ENCODE assay signal across 10 cellular contexts in genomic region chr1:26156285-26157038, GRCh38. TPM values are rescaled to one million over a fixed set of nuclear protein-coding genes. Genes with fewer than 3 reads are reported as not detected.
DNase-seq lines count a peak whose midpoint lies in the region; ATAC-seq and TF ChIP-seq lines count a peak whose summit lies in the region.
"Had no signal": no experiment of that assay in that cellular context is flagged by ENCODE, and none has a peak within 500 bp of the region (broad histone marks: within the 10 kb centered on the region; RNA-seq: fewer than 3 reads in every experiment).

No MANE protein-coding gene starts in this region.

- H3K4me3 ChIP-seq in HEK293 (ENCODE audit: low read depth, low read length) (no peak overlapping the region), hepatocyte (no peak overlapping the region), skin epidermis (peak overlapping the region in 2 of 7 experiments; percentile 1 to 15)

- H3K9me3 ChIP-seq in HEK293 (ENCODE audit: control insufficient read depth, insufficient read depth, low read depth, low read length) (no peaks in the 10 kb centered on the region), hepatocyte (ENCODE audit: low read depth) (no peaks in the 10 kb centered on the region)

- peak; percentile 38 for DNase-seq in RPMI8226
- no peak for DNase-seq in hepatocyte (ENCODE audit: low spot score)
- no peak for DNase-seq in left colon
- DNase-seq in NOMO-1 (lab: John Stamatoyannopoulos, UW; ENCODE audit: unreplicated experiment in 2 of 2), result no peak
- no peak for DNase-seq in activated CD8-positive, alpha-beta memory T cell treated with anti-CD3 and anti-CD28 coated beads, Interleukin-2, amount 50 U/mL, for 48 hours
- DNase-seq: activated CD4-positive, alpha-beta T cell treated with anti-CD3 and anti-CD28 coated beads, Interleukin-2, amount 50 U/mL, for 4 hours had no signal

- H3K27me3 ChIP-seq in hepatocyte, result peaks cover 20% of the 10 kb centered on the region

- intact Hi-C loops in left colon (cut with DNase I, micrococcal nuclease), result no loop called here

- H3K4me1 ChIP-seq in HEK293 (ENCODE audit: control insufficient read depth, insufficient read depth, low read length), result no peaks in the 10 kb centered on the region; the same call in 1 of the 2 replicates
- peaks cover 8% of the 10 kb centered on the region for H3K4me1 ChIP-seq in hepatocyte (ENCODE audit: insufficient read depth)

- peak overlapping the region; percentile 11 for H3K4me2 ChIP-seq in hepatocyte

- H2AFZ ChIP-seq in hepatocyte, result no peak overlapping the region

- no peak for ATAC-seq in left colon

- CTCF ChIA-PET in HEK293 (lab: Yijun Ruan, JAX), result interaction anchor here (0.6 to 2.7 kb wide), 9 partner anchors 9 to 218 kb away, joined by 3 to 18 read pairs (median 3); partner anchors contain the start of gene ZNF593

- POLR2A ChIA-PET in HEK293 (lab: Yijun Ruan, JAX), result interaction anchor here (0.7 to 1.2 kb wide), 2 partner anchors 53 to 75 kb away, joined by 3 to 4 read pairs; no protein-coding TSS in a partner anchor

- H3K36me3 ChIP-seq in HEK293 (ENCODE audit: control insufficient read depth in 2 of 2, insufficient read depth in 1 of 2, low read length in 2 of 2) (no peaks in the 10 kb centered on the region), hepatocyte (replicated peaks; ENCODE audit: insufficient read depth, low read depth) (no peaks in the 10 kb centered on the region)

- 34% methylated on average over 12 of the region's 12 CpGs for WGBS in hepatocyte (ENCODE audit: low lambda C conversion rate, missing lambda C conversion rate)

- H3K79me2 ChIP-seq in hepatocyte, result no peaks in the 10 kb centered on the region

- H3K27ac ChIP-seq in HEK293 (ENCODE audit: extremely low read depth, low read depth, low read length) (no peak overlapping the region), hepatocyte (no peak overlapping the region), skin epidermis (peak overlapping the region in 11 of 21 experiments; percentile 12 to 70 (median 51))

- H4K20me1 ChIP-seq in hepatocyte (ENCODE audit: insufficient read depth, poor library complexity, severe bottlenecking), result no peaks in the 10 kb centered on the region

- H3K9me2 ChIP-seq in hepatocyte (replicated peaks; ENCODE audit: insufficient read depth), result no peaks in the 10 kb centered on the region

- no peak for TF ChIP-seq CTCF in HEK293 (tag by site-specific recombination; IDR thresholded peaks at IDR 0.05)
- no peak for TF ChIP-seq CTCF in hepatocyte (IDR thresholded peaks at IDR 0.05; ENCODE audit: poor library complexity)

TF ChIP-seq in HEK293, 187 proteins besides CTCF, POLR2A, EP300 and RAD21 (continues in another document):
- no peak for TF ChIP-seq KLF9 (tag by site-specific recombination; IDR thresholded peaks at IDR 0.05; ENCODE audit: low read depth)
- TF ChIP-seq ZNF398 (tag by site-specific recombination; IDR thresholded peaks at IDR 0.05), result peak; percentile 70
- TF ChIP-seq ZNF114 (tag by site-specific recombination; IDR thresholded peaks at IDR 0.05), result no peak
- TF ChIP-seq ZNF548 (tag by site-specific recombination; IDR thresholded peaks at IDR 0.05), result no peak
- 0 out of 2 replicates have a peak, but pooled peaks have one; percentile 27 for TF ChIP-seq PRDM10 (tag by site-specific recombination; IDR thresholded peaks at IDR 0.05)
- TF ChIP-seq ZNF518A (tag by site-specific recombination; conservative IDR thresholded peaks at IDR 0.05; ENCODE audit: low read depth), result no peak
- peak; percentile 50; the same call in 1 of the 2 replicates for TF ChIP-seq GLIS2 (tag by site-specific recombination; IDR thresholded peaks at IDR 0.05)
- TF ChIP-seq ZFP69B (tag by site-specific recombination; IDR thresholded peaks at IDR 0.05), result no peak
- TF ChIP-seq FEZF1 (tag by site-specific recombination; IDR thresholded peaks at IDR 0.05), result no peak

RNA-seq across cellular contexts. Expression of gene FAM110D, which starts 2.4 kb away (rescaled TPM):
- total RNA-seq in hepatocyte (0.10 and 0.16 TPM in 2 replicates), left colon (1 to 10 TPM in 1 of 2 donors, under 1 TPM in 1; 0.85 to 1.0 TPM)
- polyA plus RNA-seq in hepatocyte, result 0.40 and 0.44 TPM in 2 replicates
- total RNA-seq: HT-29 had no signal

RNA-seq across cellular contexts. Expression of gene C1orf232, which starts 12.3 kb away (rescaled TPM):
- total RNA-seq in hepatocyte (not detected in 2 replicates), left colon (not detected)
- not detected in 2 replicates for polyA plus RNA-seq in hepatocyte
- total RNA-seq: HT-29, pulmonary artery endothelial cell had no signal

RNA-seq across cellular contexts. Expression of gene ZNF593, which starts 13.2 kb away (rescaled TPM):
- total RNA-seq in hepatocyte, result 20.5 and 25.7 TPM in 2 replicates
- 69.1 and 71.8 TPM in 2 replicates for polyA plus RNA-seq in hepatocyte
- 10 to 100 TPM; 17.6 to 21.2 TPM for total RNA-seq in left colon

RNA-seq across cellular contexts. Expression of gene ZNF593OS, which starts 15.2 kb away (rescaled TPM):
- 0.10 TPM in 1 of 2 replicates, not detected in the other for total RNA-seq in hepatocyte
- polyA plus RNA-seq in hepatocyte, result 0.45 and 2.1 TPM in 2 replicates
- not detected for total RNA-seq in left colon
- total RNA-seq: pulmonary artery endothelial cell had no signal

RNA-seq across cellular contexts. Expression of gene CNKSR1, which starts 20.8 kb away (rescaled TPM):
- 13.3 and 18.1 TPM in 2 replicates for total RNA-seq in hepatocyte
- 31.4 and 38.6 TPM in 2 replicates for polyA plus RNA-seq in hepatocyte
- 10 to 100 TPM; 37.3 to 45.6 TPM for total RNA-seq in left colon
- total RNA-seq: pulmonary artery endothelial cell had no signal

Comparison
In these comparisons a context has a peak if more than half of its experiments do, and no peak if none do; other contexts are left out.
1. H3K27ac ChIP-seq: peak in skin epidermis (11 of 21); none in HEK293 (single experiment) and hepatocyte (single experiment).